8 cellular contexts compared by ENCODE assay signal in the genomic region with DNA sequence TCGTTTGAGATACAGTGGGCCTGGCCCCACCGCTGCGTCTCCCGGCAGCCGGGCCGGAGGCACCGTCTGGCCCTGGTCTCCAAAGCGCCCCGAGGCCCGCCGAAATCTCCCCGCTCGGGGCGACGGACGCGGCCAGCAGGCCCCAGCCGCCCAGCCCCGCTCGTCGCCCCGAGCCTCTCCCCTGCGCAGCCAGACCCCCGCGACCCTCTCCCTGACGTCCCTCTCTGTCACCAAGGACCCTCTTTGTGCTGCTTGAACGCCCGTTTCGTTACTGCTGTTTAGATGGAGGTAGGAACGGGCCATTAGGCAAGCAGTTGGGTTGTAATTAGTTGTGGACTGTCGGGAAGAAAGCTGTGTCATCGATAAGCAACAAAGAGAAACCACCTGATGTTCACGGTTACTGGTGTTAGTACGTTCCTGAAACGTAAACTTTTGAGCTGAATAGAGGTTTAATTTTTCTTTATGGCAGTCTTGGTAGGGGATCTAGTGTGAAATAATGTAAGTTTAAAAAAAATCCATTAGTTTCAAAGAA. TPM values are rescaled to one million over a fixed set of nuclear protein-coding genes. Genes with fewer than 3 reads are reported as not detected.
DNase-seq lines count a peak whose midpoint lies in the region; ATAC-seq and TF ChIP-seq lines count a peak whose summit lies in the region.

No MANE protein-coding gene starts in this region.

- intact Hi-C loops in PC-9 (cut with micrococcal nuclease; ENCODE audit: unreplicated experiment): loop anchor here (5.0 to 10.0 kb wide), 2 partner anchors 45 to 208 kb away; partner anchors contain the start of genes R3HDM1 and ZRANB3
- intact Hi-C loops in left ventricle myocardium inferior (cut with micrococcal nuclease): no loop called here
- intact Hi-C loops in prostate gland (cut with DNase I): loop anchor here (10.0 kb wide), 1 partner anchor 132 kb away; the partner anchor contains the start of gene MCM6

- no peaks in the 10 kb centered on the region; the same call in 1 of the 2 replicates for H3K9me2 ChIP-seq in PC-9 (ENCODE audit: insufficient read depth)

- peak overlapping the region; percentile 90 for H2AFZ ChIP-seq in PC-9

- CTCF ChIA-PET in PC-9 (lab: Charles Lee): no interaction called here

- TF ChIP-seq CTCF in PC-9 (conservative IDR thresholded peaks at IDR 0.05) (no peak), left ventricle myocardium inferior (IDR thresholded peaks at IDR 0.05; ENCODE audit: borderline replicate concordance) (no peak), prostate gland (IDR thresholded peaks at IDR 0.05) (no peak)

- BruUV-seq in PC-9 (replicated peaks; lab: Mats Ljungman, UMichigan): no TSS peak

- WGBS in prostate gland: under 1% methylated on average over 23 of the region's 35 CpGs

- H3K27ac ChIP-seq in PC-9 (peak overlapping the region; percentile 86), left ventricle myocardium inferior (replicated peaks) (peak overlapping the region; percentile 99), prostate gland (peak overlapping the region; percentile 98 to 100)

- H3F3A ChIP-seq in PC-9 (ENCODE audit: insufficient read depth, low read depth): no peaks in the 10 kb centered on the region

- H3K9me3 ChIP-seq in PC-9 (ENCODE audit: insufficient read depth, low read depth) (no peaks in the 10 kb centered on the region), adipocyte (ENCODE audit: control insufficient read depth, low read length) (no peaks in the 10 kb centered on the region), left ventricle myocardium inferior (replicated peaks) (no peaks in the 10 kb centered on the region), prostate gland (no peaks in the 10 kb centered on the region)

- ATAC-seq in GM19452 (IDR thresholded peaks at IDR 0.05; ENCODE audit: unreplicated experiment) (peak; percentile 29), HG03521 (IDR thresholded peaks at IDR 0.05; ENCODE audit: unreplicated experiment) (peak; percentile 12), GM18520 (IDR thresholded peaks at IDR 0.05; ENCODE audit: unreplicated experiment) (no peak)

- DNase-seq in DMS114 treated with DMSO at 0.1 percent for 48 hours (lab: John Stamatoyannopoulos, UW; ENCODE audit: unreplicated experiment): peak; percentile 3
- peak; percentile 29 to 54 for DNase-seq in PC-9
- peak; percentile 73 for DNase-seq in adipocyte (ENCODE audit: low read depth)
- DNase-seq in left ventricle myocardium inferior: peak; percentile 32
- DNase-seq in prostate gland (ENCODE audit: low spot score): peak; percentile 26

- peaks cover 28% of the 10 kb centered on the region for H4K20me1 ChIP-seq in PC-9 (ENCODE audit: insufficient read depth)

- H3K27me3 ChIP-seq in PC-9 (ENCODE audit: insufficient read depth, low read depth): no peaks in the 10 kb centered on the region
- no peaks in the 10 kb centered on the region for H3K27me3 ChIP-seq in adipocyte (replicated peaks; ENCODE audit: control insufficient read depth, insufficient read depth, low read length)
- H3K27me3 ChIP-seq in left ventricle myocardium inferior (ENCODE audit: low read depth): no peaks in the 10 kb centered on the region
- no peaks in the 10 kb centered on the region for H3K27me3 ChIP-seq in prostate gland (replicated peaks; ENCODE audit: insufficient read depth)

- H3K4me1 ChIP-seq in PC-9 (replicated peaks; ENCODE audit: insufficient read depth) (peaks cover 18% of the 10 kb centered on the region), adipocyte (ENCODE audit: control insufficient read depth, insufficient read depth, low read length) (peaks cover 31% of the 10 kb centered on the region), left ventricle myocardium inferior (peaks cover 47% of the 10 kb centered on the region), prostate gland (replicated peaks) (no peaks in the 10 kb centered on the region)

- peaks cover 5% of the 10 kb centered on the region for H3K36me3 ChIP-seq in PC-9 (ENCODE audit: low read depth)
- peaks cover 9% of the 10 kb centered on the region for H3K36me3 ChIP-seq in adipocyte (ENCODE audit: control insufficient read depth, insufficient read depth, low read length, severe bottlenecking)
- peaks cover 2% of the 10 kb centered on the region for H3K36me3 ChIP-seq in left ventricle myocardium inferior
- H3K36me3 ChIP-seq in prostate gland: no peaks in the 10 kb centered on the region

- POLR2A ChIA-PET in PC-9 (lab: Charles Lee; ENCODE audit: unreplicated experiment): interaction anchor here (0.6 kb wide), 1 partner anchor 37 kb away, joined by 3 read pairs; no protein-coding TSS in a partner anchor

- H3K9ac ChIP-seq in adipocyte (ENCODE audit: low read length): peak overlapping the region; percentile 92

- H3K4me3 ChIP-seq in PC-9 (peak overlapping the region; percentile 99), adipocyte (ENCODE audit: low read length) (peak overlapping the region; percentile 91), left ventricle myocardium inferior (peak overlapping the region; percentile 98), prostate gland (peak overlapping the region; percentile 85 to 86)

- H3K79me2 ChIP-seq in PC-9 (ENCODE audit: low read depth): peaks cover 56% of the 10 kb centered on the region

- H3K4me2 ChIP-seq in PC-9: peak overlapping the region; percentile 99

- TF ChIP-seq POLR2A in prostate gland (IDR thresholded peaks at IDR 0.05): no peak

RNA-seq across cellular contexts. Expression of gene UBXN4, which starts 0.7 kb away (rescaled TPM):
- total RNA-seq in PC-9 (2021): 75.6 and 95.0 TPM in 2 replicates
- total RNA-seq in left ventricle myocardium inferior: 58.1 TPM
- total RNA-seq in prostate gland: 10 to 100 TPM; 67.8 to 74.3 TPM

Comparison
In these comparisons a context has a peak if more than half of its experiments do, and no peak if none do; other contexts are left out.
1. DNase-seq: peak in every context shown above with its lines; median percentile 73 in adipocyte; 42 in PC-9; 32 in left ventricle myocardium inferior; 26 in prostate gland; 3 in DMS114 treated with DMSO at 0.1 percent for 48 hours.